21 cellular contexts compared by ENCODE assay signal in genomic region chr10:1309969-1310789, GRCh38.
DNase-seq lines count a peak whose midpoint lies in the region; ATAC-seq, FAIRE-seq and TF ChIP-seq lines count a peak whose summit lies in the region.
"Had no signal": no experiment of that assay in that cellular context is flagged by ENCODE, and none has a peak within 500 bp of the region (broad histone marks: within the 10 kb centered on the region; RNA-seq: fewer than 3 reads in every experiment).

No MANE protein-coding gene starts in this region.

- CTCF ChIA-PET in activated CD8-positive, alpha-beta T cell treated with anti-CD3 and anti-CD28 coated beads for 36 hours (lab: Charles Lee), result interaction anchor here (2.0 kb wide), 1 partner anchor 59 kb away, joined by 6 read pairs; no protein-coding TSS in a partner anchor
- CTCF ChIA-PET in CD8-positive, alpha-beta memory T cell (lab: Charles Lee), result no interaction called here

- no peaks in the 10 kb centered on the region for H3K27me3 ChIP-seq in GM23338 (ENCODE audit: insufficient read depth)
- no peaks in the 10 kb centered on the region for H3K27me3 ChIP-seq in astrocyte (ENCODE audit: insufficient read depth, low read length)
- H3K27me3 ChIP-seq in iPS-15b (ENCODE audit: control insufficient read depth, insufficient read depth, low read length), result no peaks in the 10 kb centered on the region
- no peaks in the 10 kb centered on the region for H3K27me3 ChIP-seq in neural progenitor cell
- H3K27me3 ChIP-seq in CD8-positive, alpha-beta memory T cell (ENCODE audit: insufficient read depth, low read length, poor library complexity, severe bottlenecking), result no peaks in the 10 kb centered on the region
- H3K27me3 ChIP-seq: MG63, Peyer's patch had no signal

- H3K79me2 ChIP-seq in GM23338 (replicated peaks; ENCODE audit: insufficient read depth) (no peaks in the 10 kb centered on the region), astrocyte (ENCODE audit: insufficient read depth, low read length) (no peaks in the 10 kb centered on the region), neural progenitor cell (ENCODE audit: low read depth) (no peaks in the 10 kb centered on the region)

- no peaks in the 10 kb centered on the region for H4K20me1 ChIP-seq in GM23338 (replicated peaks; ENCODE audit: insufficient read depth)
- no peaks in the 10 kb centered on the region for H4K20me1 ChIP-seq in astrocyte (ENCODE audit: insufficient read depth, low read length)
- H4K20me1 ChIP-seq in neural progenitor cell (ENCODE audit: low read depth), result no peaks in the 10 kb centered on the region

- H3K4me3 Mint-ChIP-seq in GM23338, result peak overlapping the region; percentile 58
- H3K4me3 Mint-ChIP-seq in astrocyte (ENCODE audit: unreplicated experiment), result peak overlapping the region; percentile 9
- no peak overlapping the region for H3K4me3 Mint-ChIP-seq in neural progenitor cell
- no peak overlapping the region for H3K4me3 Mint-ChIP-seq in activated CD8-positive, alpha-beta T cell treated with anti-CD3 and anti-CD28 coated beads for 36 hours
- no peak overlapping the region for H3K4me3 Mint-ChIP-seq in CD8-positive, alpha-beta memory T cell

- H3K4me1 Mint-ChIP-seq in GM23338 (peaks cover 38% of the 10 kb centered on the region), astrocyte (ENCODE audit: low read depth, unreplicated experiment) (peaks cover 19% of the 10 kb centered on the region), neural progenitor cell (peaks cover 30% of the 10 kb centered on the region)
- H3K4me1 Mint-ChIP-seq in activated CD8-positive, alpha-beta T cell treated with anti-CD3 and anti-CD28 coated beads for 36 hours (ENCODE audit: low read depth), result no peaks in the 10 kb centered on the region
- H3K4me1 Mint-ChIP-seq in CD8-positive, alpha-beta memory T cell, result no peaks in the 10 kb centered on the region

- FAIRE-seq in astrocyte (lab: Jason Lieb, UNC), result no peak
- FAIRE-seq: A549, HepG2 had no signal

- POLR2A ChIA-PET in activated CD8-positive, alpha-beta T cell treated with anti-CD3 and anti-CD28 coated beads for 36 hours (lab: Charles Lee), result no interaction called here
- POLR2A ChIA-PET in CD8-positive, alpha-beta memory T cell (lab: Charles Lee), result no interaction called here

- intact Hi-C loops in activated CD8-positive, alpha-beta T cell treated with anti-CD3 and anti-CD28 coated beads for 36 hours (cut with micrococcal nuclease), result no loop called here

- peak overlapping the region; percentile 28 for H3K4me2 ChIP-seq in GM23338
- H3K4me2 ChIP-seq in astrocyte (ENCODE audit: low read length), result peak overlapping the region; percentile 19
- H3K4me2 ChIP-seq in neural progenitor cell, result peak overlapping the region; percentile 19
- H3K4me2 ChIP-seq: A549, KMS-11 had no signal

- no peaks in the 10 kb centered on the region for H3K9me3 ChIP-seq in astrocyte (ENCODE audit: insufficient read depth, low read depth, low read length)
- H3K9me3 ChIP-seq in iPS-15b (ENCODE audit: control insufficient read depth, insufficient read depth, low read length), result no peaks in the 10 kb centered on the region
- H3K9me3 ChIP-seq in neural progenitor cell (ENCODE audit: low read depth), result no peaks in the 10 kb centered on the region
- H3K9me3 ChIP-seq in CD8-positive, alpha-beta memory T cell (ENCODE audit: low read length), result no peaks in the 10 kb centered on the region
- H3K9me3 ChIP-seq: A549, MG63, Peyer's patch had no signal

- H3K27ac Mint-ChIP-seq in GM23338, result peak overlapping the region; percentile 99
- peak overlapping the region; percentile 78 for H3K27ac Mint-ChIP-seq in astrocyte (ENCODE audit: unreplicated experiment)
- peak overlapping the region; percentile 57 for H3K27ac Mint-ChIP-seq in neural progenitor cell
- H3K27ac Mint-ChIP-seq in activated CD8-positive, alpha-beta T cell treated with anti-CD3 and anti-CD28 coated beads for 36 hours, result no peak overlapping the region
- no peak overlapping the region for H3K27ac Mint-ChIP-seq in CD8-positive, alpha-beta memory T cell

- peak overlapping the region; percentile 99 for H3K27ac ChIP-seq in GM23338 (ENCODE audit: low read depth)
- H3K27ac ChIP-seq in astrocyte (ENCODE audit: low read depth, low read length), result peak overlapping the region; percentile 12
- H3K27ac ChIP-seq in neural progenitor cell, result no peak overlapping the region
- no peak overlapping the region for H3K27ac ChIP-seq in CD8-positive, alpha-beta memory T cell (ENCODE audit: low read depth, low read length)
- H3K27ac ChIP-seq: A549, C4-2B, HL-60, KMS-11, Peyer's patch had no signal

- peaks cover 13% of the 10 kb centered on the region for H3K27me3 Mint-ChIP-seq in GM23338 (ENCODE audit: insufficient read depth, low read depth, poor library complexity)
- peaks cover 33% of the 10 kb centered on the region for H3K27me3 Mint-ChIP-seq in astrocyte (ENCODE audit: low read depth, unreplicated experiment)
- H3K27me3 Mint-ChIP-seq in neural progenitor cell (ENCODE audit: insufficient read depth, low read depth), result no peaks in the 10 kb centered on the region
- H3K27me3 Mint-ChIP-seq in activated CD8-positive, alpha-beta T cell treated with anti-CD3 and anti-CD28 coated beads for 36 hours, result no peaks in the 10 kb centered on the region
- H3K27me3 Mint-ChIP-seq in CD8-positive, alpha-beta memory T cell, result peaks cover 0 to 3% of the 10 kb centered on the region in 2 donors

- H3K9ac ChIP-seq in astrocyte (ENCODE audit: low read length), result peak overlapping the region; percentile 27
- H3K9ac ChIP-seq in iPS-15b (ENCODE audit: low read depth, low read length), result peak overlapping the region; percentile 62
- H3K9ac ChIP-seq in neural progenitor cell, result no peak overlapping the region
- H3K9ac ChIP-seq: KMS-11 had no signal

- H3F3A ChIP-seq in GM23338 (replicated peaks; ENCODE audit: low read depth) (peaks cover 20% of the 10 kb centered on the region), neural progenitor cell (ENCODE audit: low read depth) (peaks cover 21% of the 10 kb centered on the region)

- H3K9me2 ChIP-seq in GM23338 (ENCODE audit: insufficient read depth), result no peaks in the 10 kb centered on the region

- TF ChIP-seq CTCF in GM23338 (conservative IDR thresholded peaks at IDR 0.05; ENCODE audit: low read depth in 2 of 2) (no peak), astrocyte (IDR thresholded peaks at IDR 0.05; ENCODE audit: insufficient read depth, low read depth, low read length) (no peak), neural progenitor cell (IDR thresholded peaks at IDR 0.05) (no peak)
- TF ChIP-seq CTCF in activated CD8-positive, alpha-beta T cell treated with anti-CD3 and anti-CD28 coated beads for 36 hours (IDR thresholded peaks at IDR 0.05), result no peak

- no peaks in the 10 kb centered on the region for H3K36me3 ChIP-seq in GM23338 (ENCODE audit: insufficient read depth)
- no peaks in the 10 kb centered on the region for H3K36me3 ChIP-seq in astrocyte (ENCODE audit: insufficient read depth, low read length)
- H3K36me3 ChIP-seq in iPS-15b (ENCODE audit: control insufficient read depth, insufficient read depth, low read length), result no peaks in the 10 kb centered on the region
- H3K36me3 ChIP-seq in neural progenitor cell, result no peaks in the 10 kb centered on the region
- no peaks in the 10 kb centered on the region for H3K36me3 ChIP-seq in CD8-positive, alpha-beta memory T cell (ENCODE audit: insufficient read depth, low read length)
- H3K36me3 ChIP-seq: MG63, Peyer's patch had no signal

- H3K9me3 Mint-ChIP-seq in GM23338 (peaks cover 7% of the 10 kb centered on the region), astrocyte (ENCODE audit: unreplicated experiment) (peaks cover 3% of the 10 kb centered on the region), neural progenitor cell (peaks cover 2% of the 10 kb centered on the region)
- H3K9me3 Mint-ChIP-seq in activated CD8-positive, alpha-beta T cell treated with anti-CD3 and anti-CD28 coated beads for 36 hours, result peaks cover 2% of the 10 kb centered on the region
- peaks cover 0 to 4% (median 0%) of the 10 kb centered on the region in 5 donors for H3K9me3 Mint-ChIP-seq in CD8-positive, alpha-beta memory T cell

- no peak overlapping the region for H2AFZ ChIP-seq in GM23338
- H2AFZ ChIP-seq in astrocyte (ENCODE audit: low read depth, low read length), result no peak overlapping the region
- H2AFZ ChIP-seq in neural progenitor cell (replicated peaks), result no peak overlapping the region

- H3K4me1 ChIP-seq in GM23338 (ENCODE audit: insufficient read depth), result peaks cover 29% of the 10 kb centered on the region
- no peaks in the 10 kb centered on the region for H3K4me1 ChIP-seq in astrocyte (ENCODE audit: insufficient read depth, low read length)
- peaks cover 28% of the 10 kb centered on the region for H3K4me1 ChIP-seq in iPS-15b (ENCODE audit: control insufficient read depth, insufficient read depth, low read length)
- H3K4me1 ChIP-seq in neural progenitor cell, result peaks cover 29% of the 10 kb centered on the region
- no peaks in the 10 kb centered on the region for H3K4me1 ChIP-seq in CD8-positive, alpha-beta memory T cell (ENCODE audit: insufficient read depth, low read length)
- H3K4me1 ChIP-seq: A549, Peyer's patch had no signal

- H3K36me3 Mint-ChIP-seq in GM23338 (ENCODE audit: low read depth), result peaks cover 5% of the 10 kb centered on the region
- no peaks in the 10 kb centered on the region for H3K36me3 Mint-ChIP-seq in astrocyte (ENCODE audit: low read depth, unreplicated experiment)
- H3K36me3 Mint-ChIP-seq in neural progenitor cell, result no peaks in the 10 kb centered on the region
- H3K36me3 Mint-ChIP-seq in activated CD8-positive, alpha-beta T cell treated with anti-CD3 and anti-CD28 coated beads for 36 hours (ENCODE audit: low read depth), result no peaks in the 10 kb centered on the region
- no peaks in the 10 kb centered on the region for H3K36me3 Mint-ChIP-seq in CD8-positive, alpha-beta memory T cell

- H3K4me3 ChIP-seq in GM23338 (peak overlapping the region; percentile 26; the same call in 1 of the 2 replicates), astrocyte (ENCODE audit: insufficient read depth, low read depth, low read length) (no peak overlapping the region), iPS-15b (ENCODE audit: low read depth, low read length) (peak overlapping the region; percentile 45), neural progenitor cell (no peak overlapping the region)
- no peak overlapping the region for H3K4me3 ChIP-seq in CD8-positive, alpha-beta memory T cell (ENCODE audit: low read length)
- H3K4me3 ChIP-seq: A549, MG63, Peyer's patch had no signal

- ATAC-seq in GM23338 (peak; percentile 87), HG03095 (IDR thresholded peaks at IDR 0.05; ENCODE audit: unreplicated experiment) (no peak)
- no peak for ATAC-seq in activated CD8-positive, alpha-beta T cell treated with anti-CD3 and anti-CD28 coated beads for 36 hours
- ATAC-seq: A549, HepG2 had no signal

- DNase-seq in GM23338 (ENCODE audit: low spot score), result peak; percentile 91
- DNase-seq in astrocyte (ENCODE audit: low read depth), result no peak
- peak; percentile 36 for DNase-seq in neural progenitor cell (ENCODE audit: low spot score)
- DNase-seq in activated CD8-positive, alpha-beta T cell treated with anti-CD3 and anti-CD28 coated beads for 36 hours, result no peak
- no peak for DNase-seq in CD8-positive, alpha-beta memory T cell
- no peak for DNase-seq in SKM-1 (lab: John Stamatoyannopoulos, UW; ENCODE audit: unreplicated experiment)
- DNase-seq: COR-L47, MG63, NCI-H1092 treated with DMSO at 0.1 percent for 48 hours, NCI-H1694 treated with DMSO at 0.1 percent for 48 hours, NCI-H446 treated with DMSO at 0.1 percent for 48 hours, NCI-H774, Peyer's patch, Right ventricle myocardium superior had no signal

TF ChIP-seq in GM23338, 12 proteins besides CTCF, POLR2A, EP300 and RAD21 (continues in another document):
- peak; percentile 87 for TF ChIP-seq NANOG (IDR thresholded peaks at IDR 0.05; ENCODE audit: borderline replicate concordance)

Comparison
In these comparisons a context has a peak if more than half of its experiments do, and no peak if none do; other contexts are left out.
1. DNase-seq: peak in GM23338 (single experiment) and neural progenitor cell (single experiment); none in astrocyte (single experiment), activated CD8-positive, alpha-beta T cell treated with anti-CD3 and anti-CD28 coated beads for 36 hours (single experiment), CD8-positive, alpha-beta memory T cell (0 of 5) and SKM-1 (single experiment).
2. H3K27ac ChIP-seq: peak in GM23338 (single experiment) and astrocyte (single experiment); none in neural progenitor cell (single experiment) and CD8-positive, alpha-beta memory T cell (single experiment).
3. H3K4me3 ChIP-seq: peak in GM23338 (single experiment) and iPS-15b (single experiment); none in astrocyte (single experiment), neural progenitor cell (single experiment) and CD8-positive, alpha-beta memory T cell (single experiment).
4. H3K27ac Mint-ChIP-seq: peak in GM23338 (single experiment), astrocyte (single experiment) and neural progenitor cell (single experiment); none in activated CD8-positive, alpha-beta T cell treated with anti-CD3 and anti-CD28 coated beads for 36 hours (single experiment) and CD8-positive, alpha-beta memory T cell (0 of 8).
5. H3K4me3 Mint-ChIP-seq: peak in GM23338 (single experiment) and astrocyte (single experiment); none in neural progenitor cell (single experiment), activated CD8-positive, alpha-beta T cell treated with anti-CD3 and anti-CD28 coated beads for 36 hours (single experiment) and CD8-positive, alpha-beta memory T cell (0 of 7).
6. Peak in every context shown above with its lines, with median percentiles within 50 percentile points of each other: H3K4me2 ChIP-seq.